8 cellular contexts compared by ENCODE assay signal in genomic region chr5:2751592-2752021, GRCh38. TPM values are rescaled to one million over a fixed set of nuclear protein-coding genes. Genes with fewer than 3 reads are reported as not detected.
DNase-seq lines count a peak whose midpoint lies in the region; ATAC-seq lines count a peak whose summit lies in the region.

Gene IRX2, minus strand, starts transcription at chr5:2751677. Its CDS starts 264 bp downstream, at chr5:2751413.

- no peak within 1 kb of the TSS for H3K27ac ChIP-seq in mesendoderm (ENCODE audit: low read depth, low read length)

- H3K9ac ChIP-seq in endocrine pancreas (ENCODE audit: control insufficient read depth, insufficient read depth, low read length) (peak within 1 kb of the TSS; percentile 66), mesendoderm (ENCODE audit: low read length) (peak within 1 kb of the TSS; percentile 55)

- H3K4me3 ChIP-seq in endocrine pancreas (ENCODE audit: control insufficient read depth, insufficient read depth, low read length) (no peak within 1 kb of the TSS), mesendoderm (ENCODE audit: low read length) (peak within 1 kb of the TSS; percentile 22)

- H3K56ac ChIP-seq in mesendoderm (ENCODE audit: low read length), result peak within 1 kb of the TSS; percentile 85

- no peak within 1 kb of the TSS for H4K5ac ChIP-seq in mesendoderm (ENCODE audit: low read length)

- H3K4me2 ChIP-seq in mesendoderm (ENCODE audit: low read length), result peak within 1 kb of the TSS; percentile 80

- H2AK5ac ChIP-seq in mesendoderm (ENCODE audit: low read length), result no peak within 1 kb of the TSS

- no peak within 1 kb of the TSS for H4K8ac ChIP-seq in mesendoderm (ENCODE audit: low read depth, low read length)

- H2BK5ac ChIP-seq in mesendoderm (ENCODE audit: low read length), result no peak within 1 kb of the TSS

- H3K79me1 ChIP-seq in mesendoderm (ENCODE audit: low read length), result no peaks in the 10 kb centered on the region

- H3K18ac ChIP-seq in mesendoderm (ENCODE audit: low read length), result peak within 1 kb of the TSS; percentile 8

- H3K4me1 ChIP-seq in endocrine pancreas (ENCODE audit: control insufficient read depth, insufficient read depth, low read length) (no peaks in the 10 kb centered on the region), mesendoderm (ENCODE audit: control insufficient read depth, low read depth, low read length) (no peaks in the 10 kb centered on the region)

- H3K36me3 ChIP-seq in endocrine pancreas (ENCODE audit: control insufficient read depth, insufficient read depth, low read length), result peaks cover 4% of the 10 kb centered on the region
- no peaks in the 10 kb centered on the region for H3K36me3 ChIP-seq in mesendoderm (ENCODE audit: control insufficient read depth, insufficient read depth, low read length)

- peak; percentile 97 for DNase-seq in Daoy (ENCODE audit: low read depth)
- peak; percentile 22 for DNase-seq in NCI-H2227 treated with DMSO at 0.1 percent for 48 hours (lab: John Stamatoyannopoulos, UW)
- DNase-seq in mesendoderm, result peak; percentile 96
- DNase-seq in UCSD-AML1 (lab: John Stamatoyannopoulos, UW; ENCODE audit: unreplicated experiment), result no peak

- no peak within 1 kb of the TSS for H2BK15ac ChIP-seq in mesendoderm (replicated peaks; ENCODE audit: low read depth)

- no peaks in the 10 kb centered on the region for H3K79me2 ChIP-seq in mesendoderm (ENCODE audit: control insufficient read depth, insufficient read depth, low read length)

- no peak within 1 kb of the TSS for H2BK120ac ChIP-seq in mesendoderm (ENCODE audit: low read depth, low read length)

- H3K4ac ChIP-seq in mesendoderm (ENCODE audit: low read depth, low read length), result peak within 1 kb of the TSS; percentile 21

- no peak within 1 kb of the TSS for H3K23ac ChIP-seq in mesendoderm (ENCODE audit: low read length)

- ATAC-seq in GM21367 (IDR thresholded peaks at IDR 0.05; ENCODE audit: unreplicated experiment), result no peak
- no peak for ATAC-seq in HG02678 (IDR thresholded peaks at IDR 0.05; ENCODE audit: unreplicated experiment)
- no peak for ATAC-seq in HG03175 (IDR thresholded peaks at IDR 0.05; ENCODE audit: unreplicated experiment)

- H3K9me3 ChIP-seq in endocrine pancreas (ENCODE audit: control insufficient read depth, low read length), result no peaks in the 10 kb centered on the region

- H3K27me3 ChIP-seq in endocrine pancreas (ENCODE audit: control insufficient read depth, insufficient read depth, low read length) (peaks cover 2% of the 10 kb centered on the region), mesendoderm (ENCODE audit: insufficient read depth, low read length, poor library complexity) (peaks cover 32% of the 10 kb centered on the region)

- no CpG with 5 or more reads among the region's 53 CpGs for WGBS in mesendoderm (ENCODE audit: extremely low coverage, insufficient coverage, low lambda C conversion rate)

RNA-seq across cellular contexts. Expression of gene IRX2, which starts in this region (rescaled TPM):
- total RNA-seq in Daoy (2014; rRNA removed; shearing (Covaris generic)), result 7.8 and 10.3 TPM in 2 replicates
- polyA plus RNA-seq in mesendoderm (2013, experiment 1 of 2), result 9.4 TPM
- 10.5 TPM for polyA plus RNA-seq in mesendoderm (2013, experiment 2 of 2)
